In genomic region chr5:56200856-56201638, GRCh38 we compare ENCODE assay signal across 8 cellular contexts. TPM values are rescaled to one million over a fixed set of nuclear protein-coding genes. Genes with fewer than 3 reads are reported as not detected.
DNase-seq lines count a peak whose midpoint lies in the region; ATAC-seq and TF ChIP-seq lines count a peak whose summit lies in the region.

No MANE protein-coding gene starts in this region.

- peaks cover 0 to 21% (median 5%) of the 10 kb centered on the region in 4 donors for H3K4me1 Mint-ChIP-seq in CD4-positive, CD25-positive, alpha-beta regulatory T cell

- peak; percentile 38 to 84 (median 61) for DNase-seq in CD4-positive, CD25-positive, alpha-beta regulatory T cell
- DNase-seq in NCI-H524 treated with DMSO at 0.1 percent for 48 hours (lab: John Stamatoyannopoulos, UW): peak; percentile 40
- DNase-seq in activated CD4-positive, alpha-beta T cell treated with anti-CD3 and anti-CD28 coated beads, Interleukin-2, amount 50 U/mL, for 1 hour: peak; percentile 52
- no peak for DNase-seq in coronary artery (ENCODE audit: low spot score)
- DNase-seq in right lobe of liver: peak; percentile 53 to 82 (median 69)
- peak; percentile 22 to 25 for DNase-seq in stimulated activated CD8-positive, alpha-beta memory T cell treated with anti-CD3 and anti-CD28 coated beads, Interleukin-2, amount 100 ng/mL, for 48 hours (ENCODE audit: low read depth in 2 of 2)

- no peaks in the 10 kb centered on the region for H3K27me3 Mint-ChIP-seq in CD4-positive, CD25-positive, alpha-beta regulatory T cell

- H3K27ac ChIP-seq in CD4-positive, CD25-positive, alpha-beta regulatory T cell (ENCODE audit: insufficient read depth, low read length, poor library complexity, severe bottlenecking): no peak overlapping the region
- no peak overlapping the region for H3K27ac ChIP-seq in coronary artery
- peak overlapping the region in 2 of 3 donors; percentile 57 to 80 for H3K27ac ChIP-seq in right lobe of liver

- WGBS in right lobe of liver (ENCODE audit: insufficient coverage, low coverage, low lambda C conversion rate, missing lambda C conversion rate): 15% methylated on average over 5 of the region's 5 CpGs

- peaks cover 8% of the 10 kb centered on the region for H3K4me1 ChIP-seq in CD4-positive, CD25-positive, alpha-beta regulatory T cell (ENCODE audit: control insufficient read depth, insufficient read depth, low read length, poor library complexity, severe bottlenecking)
- H3K4me1 ChIP-seq in right lobe of liver: peaks cover 0 to 25% (median 10%) of the 10 kb centered on the region in 4 donors

- TF ChIP-seq POLR2A in right lobe of liver (IDR thresholded peaks at IDR 0.05): no peak

- no peaks in the 10 kb centered on the region for H3K9me3 ChIP-seq in CD4-positive, CD25-positive, alpha-beta regulatory T cell (ENCODE audit: control insufficient read depth in 2 of 2, low read length in 2 of 2)
- H3K9me3 ChIP-seq in right lobe of liver: no peaks in the 10 kb centered on the region

- H3K9me3 Mint-ChIP-seq in CD4-positive, CD25-positive, alpha-beta regulatory T cell: peaks cover 0 to 4% (median 0%) of the 10 kb centered on the region in 7 donors

- no peak overlapping the region for H3K4me3 Mint-ChIP-seq in CD4-positive, CD25-positive, alpha-beta regulatory T cell

- intact Hi-C loops in right lobe of liver (cut with DNase I): no loop called here

- H3K36me3 ChIP-seq in CD4-positive, CD25-positive, alpha-beta regulatory T cell (ENCODE audit: control insufficient read depth, insufficient read depth, low read length): no peaks in the 10 kb centered on the region
- no peaks in the 10 kb centered on the region for H3K36me3 ChIP-seq in right lobe of liver

- no peaks in the 10 kb centered on the region for H3K36me3 Mint-ChIP-seq in CD4-positive, CD25-positive, alpha-beta regulatory T cell

- TF ChIP-seq CTCF in coronary artery (IDR thresholded peaks at IDR 0.05): peak; percentile 30
- peak; percentile 79 to 93 (median 83) for TF ChIP-seq CTCF in right lobe of liver (IDR thresholded peaks at IDR 0.05)

- no peak overlapping the region for H3K4me3 ChIP-seq in CD4-positive, CD25-positive, alpha-beta regulatory T cell (ENCODE audit: low read depth, low read length)
- no peak overlapping the region for H3K4me3 ChIP-seq in coronary artery
- no peak overlapping the region for H3K4me3 ChIP-seq in right lobe of liver

- peak overlapping the region in 1 of 3 donors; percentile 5 for H3K27ac Mint-ChIP-seq in CD4-positive, CD25-positive, alpha-beta regulatory T cell

- no peaks in the 10 kb centered on the region for H3K27me3 ChIP-seq in CD4-positive, CD25-positive, alpha-beta regulatory T cell (ENCODE audit: control insufficient read depth, insufficient read depth, low read length)
- no peaks in the 10 kb centered on the region for H3K27me3 ChIP-seq in right lobe of liver

- ATAC-seq in CD4-positive, CD25-positive, alpha-beta regulatory T cell (ENCODE audit: low read depth in 2 of 2): peak; percentile 80 to 94
- peak; percentile 95 for ATAC-seq in GM19328 (IDR thresholded peaks at IDR 0.05; ENCODE audit: unreplicated experiment)
- peak; percentile 97 for ATAC-seq in HG03342 (IDR thresholded peaks at IDR 0.05; ENCODE audit: unreplicated experiment)
- peak; percentile 98 to 100 (median 99) for ATAC-seq in right lobe of liver

RNA-seq across cellular contexts. Expression of gene ANKRD55, which starts 32.1 kb away (rescaled TPM):
- total RNA-seq in CD4-positive, CD25-positive, alpha-beta regulatory T cell: 7.0 TPM
- 1 to 10 TPM; 4.1 to 9.0 (median 5.2) TPM for polyA plus RNA-seq in CD4-positive, CD25-positive, alpha-beta regulatory T cell
- 1 to 10 TPM in 4 of 6 experiments, under 1 TPM in 2; 0.68 to 2.2 (median 1.2) TPM for total RNA-seq in right lobe of liver

Comparison
In these comparisons a context has a peak if more than half of its experiments do, and no peak if none do; other contexts are left out.
1. H3K27ac ChIP-seq: peak in right lobe of liver (2 of 3); none in CD4-positive, CD25-positive, alpha-beta regulatory T cell (single experiment) and coronary artery (0 of 2).
2. Peak in every context shown above with its lines, with median percentiles within 50 percentile points of each other: ATAC-seq.